Comparison of ENCODE assay signal across 1 cellular context in genomic region chr2:45699032-45699658, GRCh38.
TF ChIP-seq lines count a peak whose summit lies in the region.

No MANE protein-coding gene starts in this region.

TF ChIP-seq in IMR-90, 13 proteins besides CTCF, POLR2A, EP300 and RAD21 (continued from another document):
- TF ChIP-seq ELK1 (IDR thresholded peaks at IDR 0.05; ENCODE audit: borderline replicate concordance, low read depth, low read length), result no peak
- no peak for TF ChIP-seq CHD1 (IDR thresholded peaks at IDR 0.05; ENCODE audit: low read depth, low read length)
- no peak for TF ChIP-seq SMC3 (IDR thresholded peaks at IDR 0.05; ENCODE audit: low read depth, low read length)
- TF ChIP-seq MXI1 (IDR thresholded peaks at IDR 0.05; ENCODE audit: borderline replicate concordance, low read depth, low read length), result no peak
- no peak for TF ChIP-seq RFX5 (IDR thresholded peaks at IDR 0.05; ENCODE audit: low read depth, low read length)
- peak; percentile 37; the same call in 1 of the 2 replicates for TF ChIP-seq CEBPB (IDR thresholded peaks at IDR 0.05; ENCODE audit: low read depth, low read length)
- TF ChIP-seq RCOR1 (IDR thresholded peaks at IDR 0.05; ENCODE audit: insufficient replicate concordance, low read length), result no peak
- TF ChIP-seq NFE2L2 (IDR thresholded peaks at IDR 0.05; ENCODE audit: low read depth, low read length), result peak; percentile 56; the same call in 1 of the 2 replicates
